Comparison of ENCODE assay signal across 8 cellular contexts in genomic region chr16:29816694-29817441, GRCh38. TPM values are rescaled to one million over a fixed set of nuclear protein-coding genes. Genes with fewer than 3 reads are reported as not detected.
DNase-seq lines count a peak whose midpoint lies in the region; ATAC-seq, FAIRE-seq and TF ChIP-seq lines count a peak whose summit lies in the region.

No MANE protein-coding gene starts in this region.

- H3K9me3 ChIP-seq in A549 (no peaks in the 10 kb centered on the region), neuronal stem cell (replicated peaks in 1 of 2; ENCODE audit: control insufficient read depth in 2 of 2, insufficient read depth in 1 of 2, low read depth in 1 of 2, low read length in 2 of 2) (no peaks in the 10 kb centered on the region)

- peak overlapping the region; percentile 95 for H3K27ac Mint-ChIP-seq in activated T-helper 17 cell treated with anti-CD3 and anti-CD28 coated beads, Interleukin-2, amount 50 U/mL, for 72 hours

- DNase-seq in A549 (ENCODE audit: low read depth in 1 of 2, low spot score in 1 of 2), result peak; percentile 67 to 71
- peak; percentile 43 to 62 for DNase-seq in NOMO-1 (lab: John Stamatoyannopoulos, UW; ENCODE audit: unreplicated experiment in 2 of 2)
- peak in 1 of 2 donors; percentile 60 for DNase-seq in foreskin keratinocyte
- no peak for DNase-seq in neuronal stem cell (ENCODE audit: low spot score)
- DNase-seq in epidermal melanocyte (ENCODE audit: insufficient read length, low spot score), result no peak

- H3K18ac ChIP-seq in neuronal stem cell (ENCODE audit: low read length), result peak overlapping the region; percentile 95

- 0 out of 5 replicates have a peak, but pooled peaks of 1 of the 2 experiments have one; percentile 8 for TF ChIP-seq RAD21 in A549 (conservative IDR thresholded peaks at IDR 0.05 in 1 of 2, IDR thresholded peaks at IDR 0.05 in 1 of 2)

- H4K91ac ChIP-seq in neuronal stem cell (ENCODE audit: low read depth, low read length, poor library complexity), result peak overlapping the region; percentile 67

- no peaks in the 10 kb centered on the region for H3K9me3 Mint-ChIP-seq in activated T-helper 17 cell treated with anti-CD3 and anti-CD28 coated beads, Interleukin-2, amount 50 U/mL, for 72 hours

- H3K36me3 Mint-ChIP-seq in activated T-helper 17 cell treated with anti-CD3 and anti-CD28 coated beads, Interleukin-2, amount 50 U/mL, for 72 hours (ENCODE audit: low read depth), result peaks cover 65% of the 10 kb centered on the region

- peak overlapping the region; percentile 97 for H3K4me2 ChIP-seq in A549
- peak overlapping the region; percentile 93 for H3K4me2 ChIP-seq in neuronal stem cell (ENCODE audit: insufficient read depth, low read length, poor library complexity, severe bottlenecking)

- peak; percentile 46 to 68 for ATAC-seq in A549
- ATAC-seq in HG03064 (IDR thresholded peaks at IDR 0.05; ENCODE audit: low read depth, unreplicated experiment), result peak; percentile 8
- peak; percentile 44 for ATAC-seq in activated T-helper 17 cell treated with anti-CD3 and anti-CD28 coated beads, Interleukin-2, amount 50 U/mL, for 72 hours (replicated peaks)
- ATAC-seq in foreskin keratinocyte, result peak; percentile 20

- WGBS in A549 (ENCODE audit: missing lambda C conversion rate), result 2% methylated on average over 34 of the region's 37 CpGs
- no CpG with 5 or more reads among the region's 37 CpGs for WGBS in neuronal stem cell (ENCODE audit: extremely low coverage in 2 of 2, insufficient read length in 2 of 2, insufficient replicate concordance in 1 of 2), 2 donors

- peaks cover 28 to 37% of the 10 kb centered on the region in 2 donors for H3K36me3 ChIP-seq in neuronal stem cell (replicated peaks in 1 of 2; ENCODE audit: control insufficient read depth in 2 of 2, insufficient read depth in 2 of 2, low read length in 2 of 2)

- peak overlapping the region; percentile 9 for H3K14ac ChIP-seq in neuronal stem cell (ENCODE audit: low read length)

- H4K8ac ChIP-seq in neuronal stem cell (ENCODE audit: low read depth, low read length), result no peak overlapping the region

- H3K4me3 ChIP-seq in A549 (peak overlapping the region; percentile 92), neuronal stem cell (ENCODE audit: low read length in 2 of 2) (peak overlapping the region; percentile 58 to 89)

- peak overlapping the region; percentile 98 to 99 for H3K27ac ChIP-seq in A549
- H3K27ac ChIP-seq in foreskin keratinocyte, result peak overlapping the region; percentile 71
- H3K27ac ChIP-seq in neuronal stem cell (replicated peaks; ENCODE audit: low read length), result peak overlapping the region; percentile 92

- peak overlapping the region; percentile 86 for H2AK5ac ChIP-seq in neuronal stem cell (ENCODE audit: low read depth, low read length)

- peaks cover 36% of the 10 kb centered on the region for H3K4me1 Mint-ChIP-seq in activated T-helper 17 cell treated with anti-CD3 and anti-CD28 coated beads, Interleukin-2, amount 50 U/mL, for 72 hours

- H2BK5ac ChIP-seq in neuronal stem cell (ENCODE audit: low read length), result peak overlapping the region; percentile 93

- POLR2A ChIA-PET in A549 (lab: Yijun Ruan, JAX), result interaction anchor here (0.7 to 2.1 kb wide), 3 partner anchors 11 to 32 kb away, joined by 3 to 13 read pairs (median 4); partner anchors contain the start of genes KIF22 and MAZ

- peak overlapping the region; percentile 96 for H3K9ac ChIP-seq in neuronal stem cell (ENCODE audit: low read depth, low read length, poor library complexity)

- H3K4me1 ChIP-seq in A549 (peaks cover 46% of the 10 kb centered on the region), foreskin keratinocyte (no peaks in the 10 kb centered on the region), neuronal stem cell (ENCODE audit: control insufficient read depth in 2 of 2, insufficient read depth in 1 of 2, low read depth in 1 of 2, low read length in 2 of 2) (peaks cover 22 to 26% of the 10 kb centered on the region in 2 donors)

- peak overlapping the region; percentile 45 for H2BK15ac ChIP-seq in neuronal stem cell (ENCODE audit: low read length)

- TF ChIP-seq CTCF in A549 (IDR thresholded peaks at IDR 0.05) (no peak), GM12874 (IDR thresholded peaks at IDR 0.05; ENCODE audit: insufficient read depth, low read depth, low read length) (peak; percentile 33), foreskin keratinocyte (conservative IDR thresholded peaks at IDR 0.05) (peak; percentile 18)

- H2BK12ac ChIP-seq in neuronal stem cell (ENCODE audit: low read length), result peak overlapping the region; percentile 35

- peak overlapping the region; percentile 99 for H3K4me3 Mint-ChIP-seq in activated T-helper 17 cell treated with anti-CD3 and anti-CD28 coated beads, Interleukin-2, amount 50 U/mL, for 72 hours

- no peak overlapping the region for H3K4ac ChIP-seq in neuronal stem cell (ENCODE audit: low read length)

- TF ChIP-seq POLR2A in A549 (IDR thresholded peaks at IDR 0.05; ENCODE audit: low read length), result peak; percentile 45; the same call in 1 of the 2 replicates

- H3K27me3 Mint-ChIP-seq in activated T-helper 17 cell treated with anti-CD3 and anti-CD28 coated beads, Interleukin-2, amount 50 U/mL, for 72 hours, result no peaks in the 10 kb centered on the region

- peak overlapping the region; percentile 56 for H3K23ac ChIP-seq in neuronal stem cell (ENCODE audit: low read depth, low read length, poor library complexity)

- H3K79me1 ChIP-seq in neuronal stem cell (ENCODE audit: low read depth, low read length), result peaks cover 12% of the 10 kb centered on the region

- FAIRE-seq in A549 (lab: Jason Lieb, UNC), result no peak

- H2AFZ ChIP-seq in neuronal stem cell (ENCODE audit: low read length), result peak overlapping the region; percentile 81

- TF ChIP-seq EP300 in A549 (IDR thresholded peaks at IDR 0.05), result no peak

- H3K27me3 ChIP-seq in foreskin keratinocyte (peaks cover 7% of the 10 kb centered on the region), neuronal stem cell (ENCODE audit: control insufficient read depth in 3 of 3, insufficient read depth in 3 of 3, low read depth in 1 of 3, low read length in 3 of 3) (no peaks in the 10 kb centered on the region)

- H2BK120ac ChIP-seq in neuronal stem cell (ENCODE audit: low read depth, low read length), result no peak overlapping the region

- CTCF ChIA-PET in A549 (lab: Yijun Ruan, JAX), result interaction anchor here (0.6 to 24.4 kb wide), 15 partner anchors 9 to 189 kb away, joined by 3 to 568 read pairs (median 4); partner anchors contain the start of genes ASPHD1, KIF22 and MAZ

RNA-seq across cellular contexts. Expression of gene PAGR1, which starts 0.9 kb away (rescaled TPM):
- polyA plus RNA-seq in A549 (2011; rRNA removed) (18.9 and 26.7 TPM in 2 replicates), A549 (2017; fragmentation: RNase III; extraction: RNeasy Plus Mini Kit Qiagen cat#74134 plus additional on column Dnase treatment) (41.0 to 44.5 TPM (median 43.1 TPM) in 3 replicates), foreskin keratinocyte (51.7 and 54.6 TPM in 2 replicates)
- 43.8 and 50.3 TPM in 2 replicates for polyA plus RNA-seq in A549 (2012; cell fraction: cytosol; rRNA removed)
- 25.9 and 29.0 TPM in 2 replicates for polyA plus RNA-seq in A549 (2012; cell fraction: nucleus; rRNA removed)
- 4.3 and 5.9 TPM in 2 replicates for polyA minus RNA-seq in A549 (2011; rRNA and poly(A)+ RNA removed)
- total RNA-seq in activated T-helper 17 cell treated with anti-CD3 and anti-CD28 coated beads, Interleukin-2, amount 50 U/mL, for 72 hours, result 10 to 100 TPM; 26.8 to 26.9 TPM
- 41.9 and 50.4 TPM in 2 replicates for total RNA-seq in foreskin keratinocyte
- polyA plus RNA-seq in neuronal stem cell (2013, experiment 1 of 2), result 63.6 TPM
- polyA plus RNA-seq in neuronal stem cell (2013, experiment 2 of 2), result 61.9 TPM

RNA-seq across cellular contexts. Expression of gene MVP, which starts 3.4 kb away (rescaled TPM):
- polyA plus RNA-seq in A549 (2011; rRNA removed) (73.3 and 87.7 TPM in 2 replicates), A549 (2017; fragmentation: RNase III; extraction: RNeasy Plus Mini Kit Qiagen cat#74134 plus additional on column Dnase treatment) (86.2 to 109 TPM (median 106 TPM) in 3 replicates), foreskin keratinocyte (111 and 123 TPM in 2 replicates)
- polyA plus RNA-seq in A549 (2012; cell fraction: cytosol; rRNA removed), result 50.3 and 58.7 TPM in 2 replicates
- 188 and 201 TPM in 2 replicates for polyA plus RNA-seq in A549 (2012; cell fraction: nucleus; rRNA removed)
- 325 and 351 TPM in 2 replicates for polyA minus RNA-seq in A549 (2011; rRNA and poly(A)+ RNA removed)
- total RNA-seq in activated T-helper 17 cell treated with anti-CD3 and anti-CD28 coated beads, Interleukin-2, amount 50 U/mL, for 72 hours, result 100 to 1,000 TPM; 101 to 133 TPM
- 132 and 138 TPM in 2 replicates for total RNA-seq in foreskin keratinocyte
- polyA plus RNA-seq in neuronal stem cell (2013, experiment 1 of 2), result 6.3 TPM
- 5.6 TPM for polyA plus RNA-seq in neuronal stem cell (2013, experiment 2 of 2)

RNA-seq across cellular contexts. Expression of gene PRRT2, which starts 4.9 kb away (rescaled TPM):
- 0.25 and 0.34 TPM in 2 replicates for polyA plus RNA-seq in A549 (2011; rRNA removed)
- 0.54 and 0.62 TPM in 2 replicates for polyA plus RNA-seq in A549 (2012; cell fraction: cytosol; rRNA removed)
- polyA plus RNA-seq in A549 (2012; cell fraction: nucleus; rRNA removed), result 5.0 and 5.1 TPM in 2 replicates
- 0.34 to 0.55 TPM (median 0.44 TPM) in 3 replicates for polyA plus RNA-seq in A549 (2017; fragmentation: RNase III; extraction: RNeasy Plus Mini Kit Qiagen cat#74134 plus additional on column Dnase treatment)
- polyA minus RNA-seq in A549 (2011; rRNA and poly(A)+ RNA removed), result 0.29 and 0.34 TPM in 2 replicates
- 1 to 10 TPM; 1.2 to 9.1 TPM for total RNA-seq in activated T-helper 17 cell treated with anti-CD3 and anti-CD28 coated beads, Interleukin-2, amount 50 U/mL, for 72 hours
- 0.11 and 0.51 TPM in 2 replicates for total RNA-seq in foreskin keratinocyte
- polyA plus RNA-seq in foreskin keratinocyte, result 0.06 and 0.24 TPM in 2 replicates
- polyA plus RNA-seq in neuronal stem cell (2013, experiment 1 of 2), result 75.9 TPM
- 71.0 TPM for polyA plus RNA-seq in neuronal stem cell (2013, experiment 2 of 2)

RNA-seq across cellular contexts. Expression of gene MAZ, which starts 10.5 kb away (rescaled TPM):
- polyA plus RNA-seq in A549 (2011; rRNA removed) (79.6 and 99.7 TPM in 2 replicates), A549 (2017; fragmentation: RNase III; extraction: RNeasy Plus Mini Kit Qiagen cat#74134 plus additional on column Dnase treatment) (216 to 231 TPM (median 221 TPM) in 3 replicates), foreskin keratinocyte (154 and 167 TPM in 2 replicates)
- polyA plus RNA-seq in A549 (2012; cell fraction: cytosol; rRNA removed), result 192 and 249 TPM in 2 replicates
- polyA plus RNA-seq in A549 (2012; cell fraction: nucleus; rRNA removed), result 213 and 345 TPM in 2 replicates
- polyA minus RNA-seq in A549 (2011; rRNA and poly(A)+ RNA removed), result 200 and 239 TPM in 2 replicates
- total RNA-seq in activated T-helper 17 cell treated with anti-CD3 and anti-CD28 coated beads, Interleukin-2, amount 50 U/mL, for 72 hours, result 100 to 1,000 TPM; 239 to 288 TPM
- total RNA-seq in foreskin keratinocyte, result 171 and 172 TPM in 2 replicates
- 202 TPM for polyA plus RNA-seq in neuronal stem cell (2013, experiment 1 of 2)
- polyA plus RNA-seq in neuronal stem cell (2013, experiment 2 of 2), result 199 TPM

RNA-seq across cellular contexts. Expression of gene KIF22, which starts 26.3 kb away (rescaled TPM):
- 64.3 and 85.9 TPM in 2 replicates for polyA plus RNA-seq in A549 (2011; rRNA removed)
- polyA plus RNA-seq in A549 (2012; cell fraction: cytosol; rRNA removed), result 131 and 139 TPM in 2 replicates
- polyA plus RNA-seq in A549 (2012; cell fraction: nucleus; rRNA removed), result 316 and 319 TPM in 2 replicates
- polyA plus RNA-seq in A549 (2017; fragmentation: RNase III; extraction: RNeasy Plus Mini Kit Qiagen cat#74134 plus additional on column Dnase treatment), result 70.0 to 73.7 TPM (median 72.6 TPM) in 3 replicates
- 147 and 158 TPM in 2 replicates for polyA minus RNA-seq in A549 (2011; rRNA and poly(A)+ RNA removed)
- 100 to 1,000 TPM; 122 to 139 TPM for total RNA-seq in activated T-helper 17 cell treated with anti-CD3 and anti-CD28 coated beads, Interleukin-2, amount 50 U/mL, for 72 hours
- total RNA-seq in foreskin keratinocyte, result 71.9 and 89.9 TPM in 2 replicates
- 77.1 and 90.6 TPM in 2 replicates for polyA plus RNA-seq in foreskin keratinocyte
- 110 TPM for polyA plus RNA-seq in neuronal stem cell (2013, experiment 1 of 2)
- polyA plus RNA-seq in neuronal stem cell (2013, experiment 2 of 2), result 109 TPM

Comparison
In these comparisons a context has a peak if more than half of its experiments do, and no peak if none do; other contexts are left out.
1. DNase-seq: peak in A549 (2 of 2) and NOMO-1 (2 of 2); none in neuronal stem cell (single experiment) and epidermal melanocyte (single experiment).
2. Peak in every context shown above with its lines, with median percentiles within 50 percentile points of each other: ATAC-seq and H3K27ac ChIP-seq.